ENCODE assay signal across 18 cellular contexts in genomic region chr17:7556627-7557026, GRCh38. TPM values are rescaled to one million over a fixed set of nuclear protein-coding genes. Genes with fewer than 3 reads are reported as not detected.
DNase-seq lines count a peak whose midpoint lies in the region; ATAC-seq and TF ChIP-seq lines count a peak whose summit lies in the region.
"Had no signal": no experiment of that assay in that cellular context is flagged by ENCODE, and none has a peak within 500 bp of the region (broad histone marks: within the 10 kb centered on the region; RNA-seq: fewer than 3 reads in every experiment).

No MANE protein-coding gene starts in this region.

- H3K27ac Mint-ChIP-seq in natural killer cell treated with Interleukin-12 subunit alpha and Interleukin-12 subunit beta and Interleukin-15 and Interleukin-18, amount 100 ng/mL, for 72 hours, result peak overlapping the region; percentile 40 to 64
- no peak overlapping the region for H3K27ac Mint-ChIP-seq in natural killer cell
- H3K27ac Mint-ChIP-seq: activated naive CD4-positive, alpha-beta T cell treated with anti-CD3 and anti-CD28 coated beads for 36 hours had no signal

- peaks cover 57 to 58% of the 10 kb centered on the region in 2 donors for H3K4me1 Mint-ChIP-seq in natural killer cell treated with Interleukin-12 subunit alpha and Interleukin-12 subunit beta and Interleukin-15 and Interleukin-18, amount 100 ng/mL, for 72 hours (ENCODE audit: low read depth in 2 of 2)
- peaks cover 44 to 62% of the 10 kb centered on the region in 2 donors for H3K4me1 Mint-ChIP-seq in natural killer cell

- H3K9ac ChIP-seq in duodenal mucosa (ENCODE audit: low read depth in 1 of 2, low read length in 2 of 2), result peak overlapping the region; percentile 71 to 83
- no peak overlapping the region for H3K9ac ChIP-seq in neuronal stem cell (ENCODE audit: low read depth, low read length, poor library complexity)

- H3K9me3 ChIP-seq in duodenal mucosa (ENCODE audit: control insufficient read depth in 1 of 2, low read length in 2 of 2) (no peaks in the 10 kb centered on the region), neuronal stem cell (replicated peaks in 1 of 2; ENCODE audit: control insufficient read depth in 2 of 2, insufficient read depth in 1 of 2, low read depth in 1 of 2, low read length in 2 of 2) (no peaks in the 10 kb centered on the region), uterus (no peaks in the 10 kb centered on the region)

- H2BK12ac ChIP-seq in neuronal stem cell (ENCODE audit: low read length), result no peak overlapping the region

- H3K36me3 ChIP-seq in duodenal mucosa (ENCODE audit: control insufficient read depth in 1 of 2, insufficient read depth in 2 of 2, low read length in 2 of 2) (no peaks in the 10 kb centered on the region), neuronal stem cell (replicated peaks in 1 of 2; ENCODE audit: control insufficient read depth in 2 of 2, insufficient read depth in 2 of 2, low read length in 2 of 2) (no peaks in the 10 kb centered on the region), uterus (no peaks in the 10 kb centered on the region)

- H3K9me3 Mint-ChIP-seq in natural killer cell treated with Interleukin-12 subunit alpha and Interleukin-12 subunit beta and Interleukin-15 and Interleukin-18, amount 100 ng/mL, for 72 hours, result no peaks in the 10 kb centered on the region
- no peaks in the 10 kb centered on the region for H3K9me3 Mint-ChIP-seq in natural killer cell
- H3K9me3 Mint-ChIP-seq: activated naive CD4-positive, alpha-beta T cell treated with anti-CD3 and anti-CD28 coated beads for 36 hours; central memory CD8-positive, alpha-beta T cell had no signal

- peak overlapping the region; percentile 92 for H2BK15ac ChIP-seq in neuronal stem cell (ENCODE audit: low read length)

- peak overlapping the region; percentile 45 for H2BK5ac ChIP-seq in neuronal stem cell (ENCODE audit: low read length)

- peaks cover 6% of the 10 kb centered on the region for H3K36me3 Mint-ChIP-seq in natural killer cell treated with Interleukin-12 subunit alpha and Interleukin-12 subunit beta and Interleukin-15 and Interleukin-18, amount 100 ng/mL, for 72 hours
- no peaks in the 10 kb centered on the region for H3K36me3 Mint-ChIP-seq in natural killer cell

- TF ChIP-seq POLR2A in uterus (IDR thresholded peaks at IDR 0.05), result no peak

- intact Hi-C loops in natural killer cell (cut with micrococcal nuclease) (no loop called here), uterus (cut with DNase I; ENCODE audit: low total_unique reads) (no loop called here)

- no peak overlapping the region for H3K4ac ChIP-seq in neuronal stem cell (ENCODE audit: low read length)

- ATAC-seq in natural killer cell treated with Interleukin-12 subunit alpha and Interleukin-12 subunit beta and Interleukin-15 and Interleukin-18, amount 100 ng/mL, for 72 hours, result no peak
- no peak for ATAC-seq in natural killer cell
- ATAC-seq: SK-N-SH treated with all-trans-retinoic acid at 6 μM for 48 hours had no signal

- no peak overlapping the region for H3K4me3 Mint-ChIP-seq in natural killer cell treated with Interleukin-12 subunit alpha and Interleukin-12 subunit beta and Interleukin-15 and Interleukin-18, amount 100 ng/mL, for 72 hours
- no peak overlapping the region for H3K4me3 Mint-ChIP-seq in natural killer cell
- H3K4me3 Mint-ChIP-seq: activated naive CD4-positive, alpha-beta T cell treated with anti-CD3 and anti-CD28 coated beads for 36 hours; central memory CD8-positive, alpha-beta T cell had no signal

- no peak overlapping the region for H2AFZ ChIP-seq in neuronal stem cell (ENCODE audit: low read length)

- no peaks in the 10 kb centered on the region for H3K27me3 Mint-ChIP-seq in natural killer cell treated with Interleukin-12 subunit alpha and Interleukin-12 subunit beta and Interleukin-15 and Interleukin-18, amount 100 ng/mL, for 72 hours
- H3K27me3 Mint-ChIP-seq in natural killer cell (ENCODE audit: low read depth in 2 of 2), result no peaks in the 10 kb centered on the region
- H3K27me3 Mint-ChIP-seq: central memory CD8-positive, alpha-beta T cell had no signal

- H3K27me3 ChIP-seq in duodenal mucosa (ENCODE audit: control insufficient read depth in 1 of 2, insufficient read depth in 2 of 2, low read length in 2 of 2), result no peaks in the 10 kb centered on the region
- H3K27me3 ChIP-seq in neuronal stem cell (ENCODE audit: control insufficient read depth in 3 of 3, insufficient read depth in 3 of 3, low read depth in 1 of 3, low read length in 3 of 3), result peaks cover 0 to 3% (median 0%) of the 10 kb centered on the region in 3 experiments
- H3K27me3 ChIP-seq in uterus, result no peaks in the 10 kb centered on the region

- H3K79me1 ChIP-seq in neuronal stem cell (ENCODE audit: low read depth, low read length), result peaks cover 2% of the 10 kb centered on the region

- no peak overlapping the region for H4K91ac ChIP-seq in neuronal stem cell (ENCODE audit: low read depth, low read length, poor library complexity)

- H3K4me2 ChIP-seq in neuronal stem cell (ENCODE audit: insufficient read depth, low read length, poor library complexity, severe bottlenecking), result no peak overlapping the region

- H3K4me3 ChIP-seq in duodenal mucosa (ENCODE audit: low read depth in 1 of 2, low read length in 2 of 2) (peak overlapping the region; percentile 69 to 71), neuronal stem cell (ENCODE audit: low read length in 2 of 2) (no peak overlapping the region), uterus (no peak overlapping the region)

- DNase-seq in natural killer cell treated with Interleukin-12 subunit alpha and Interleukin-12 subunit beta and Interleukin-15 and Interleukin-18, amount 100 ng/mL, for 72 hours (ENCODE audit: low spot score), result no peak
- DNase-seq in natural killer cell, result no peak
- DNase-seq in neuronal stem cell (ENCODE audit: low spot score), result no peak
- no peak for DNase-seq in uterus
- DNase-seq in central memory CD4-positive, alpha-beta T cell, result no peak
- no peak for DNase-seq in amygdala (lab: John Stamatoyannopoulos, UW)
- DNase-seq in GM03348 (ENCODE audit: low spot score), result no peak
- DNase-seq: activated naive CD4-positive, alpha-beta T cell treated with anti-CD3 and anti-CD28 coated beads for 36 hours; midbrain; NCI-H1930; NCI-H510A treated with DMSO at 0.1 percent for 48 hours; OCI-M1; retina; stimulated activated CD4-positive, alpha-beta T cell treated with anti-CD3 and anti-CD28 coated beads, Interleukin-2, amount 100 ng/mL, for 24 hours; stimulated activated CD8-positive, alpha-beta memory T cell treated with anti-CD3 and anti-CD28 coated beads, Interleukin-4, amount 100 ng/mL, for 48 hours had no signal

- no peak overlapping the region for H3K23ac ChIP-seq in neuronal stem cell (ENCODE audit: low read depth, low read length, poor library complexity)

- peak overlapping the region; percentile 55 for H4K8ac ChIP-seq in neuronal stem cell (ENCODE audit: low read depth, low read length)

- peaks cover 42 to 52% of the 10 kb centered on the region in 2 donors for H3K4me1 ChIP-seq in duodenal mucosa (ENCODE audit: control insufficient read depth in 1 of 2, insufficient read depth in 2 of 2, low read length in 2 of 2)
- H3K4me1 ChIP-seq in neuronal stem cell (ENCODE audit: control insufficient read depth in 2 of 2, insufficient read depth in 1 of 2, low read depth in 1 of 2, low read length in 2 of 2), result peaks cover 17 to 19% of the 10 kb centered on the region in 2 donors
- H3K4me1 ChIP-seq in uterus, result peaks cover 24 to 34% of the 10 kb centered on the region in 2 donors

- H3K27ac ChIP-seq in duodenal mucosa (ENCODE audit: low read depth, low read length) (peak overlapping the region; percentile 87), neuronal stem cell (replicated peaks; ENCODE audit: low read length) (no peak overlapping the region), uterus (peak overlapping the region; percentile 92 to 98)

- H3K14ac ChIP-seq in neuronal stem cell (ENCODE audit: low read length), result peak overlapping the region; percentile 43

- H3K18ac ChIP-seq in neuronal stem cell (ENCODE audit: low read length), result no peak overlapping the region

- TF ChIP-seq CTCF in natural killer cell (IDR thresholded peaks at IDR 0.05) (no peak), uterus (IDR thresholded peaks at IDR 0.05) (no peak)

- no CpG with 5 or more reads among the region's 12 CpGs for WGBS in neuronal stem cell (ENCODE audit: extremely low coverage in 2 of 2, insufficient read length in 2 of 2, insufficient replicate concordance in 1 of 2), 2 donors

- H2AK5ac ChIP-seq in neuronal stem cell (ENCODE audit: low read depth, low read length), result peak overlapping the region; percentile 94

- H2BK120ac ChIP-seq in neuronal stem cell (ENCODE audit: low read depth, low read length), result peak overlapping the region; percentile 51

RNA-seq across cellular contexts. Expression of gene TNFSF13, which starts 1.9 kb away (rescaled TPM):
- total RNA-seq in natural killer cell treated with Interleukin-12 subunit alpha and Interleukin-12 subunit beta and Interleukin-15 and Interleukin-18, amount 100 ng/mL, for 72 hours, result 1 to 10 TPM; 3.1 to 6.8 TPM
- total RNA-seq in natural killer cell, result 10 to 100 TPM in 1 of 3 donors, 1 to 10 TPM in 2; 2.7 to 11.1 (median 2.7) TPM
- 0.63 TPM for polyA plus RNA-seq in neuronal stem cell (2013, experiment 1 of 2)
- polyA plus RNA-seq in neuronal stem cell (2013, experiment 2 of 2), result 0.62 TPM
- 10 to 100 TPM in 3 of 4 donors, 1 to 10 TPM in 1; 6.8 to 56.9 (median 25.8) TPM for total RNA-seq in uterus

RNA-seq across cellular contexts. Expression of gene SENP3, which starts 5.1 kb away (rescaled TPM):
- total RNA-seq in natural killer cell treated with Interleukin-12 subunit alpha and Interleukin-12 subunit beta and Interleukin-15 and Interleukin-18, amount 100 ng/mL, for 72 hours, result 10 to 100 TPM; 56.2 to 90.1 TPM
- total RNA-seq in natural killer cell, result 10 to 100 TPM; 36.9 to 42.3 (median 39.1) TPM
- polyA plus RNA-seq in neuronal stem cell (2013, experiment 1 of 2), result 34.1 TPM
- 35.5 TPM for polyA plus RNA-seq in neuronal stem cell (2013, experiment 2 of 2)
- 100 to 1,000 TPM in 1 of 4 donors, 10 to 100 TPM in 3; 45.9 to 106 (median 59.5) TPM for total RNA-seq in uterus

RNA-seq across cellular contexts. Expression of gene TNFSF12, which starts 7.8 kb away (rescaled TPM):
- total RNA-seq in natural killer cell treated with Interleukin-12 subunit alpha and Interleukin-12 subunit beta and Interleukin-15 and Interleukin-18, amount 100 ng/mL, for 72 hours, result 10 to 100 TPM; 54.9 to 69.3 TPM
- total RNA-seq in natural killer cell (10 to 100 TPM; 49.1 to 62.6 (median 60.3) TPM), uterus (10 to 100 TPM; 15.3 to 63.1 (median 33.7) TPM)
- polyA plus RNA-seq in neuronal stem cell (2013, experiment 1 of 2), result 4.8 TPM
- polyA plus RNA-seq in neuronal stem cell (2013, experiment 2 of 2), result 4.9 TPM

RNA-seq across cellular contexts. Expression of gene CD68, which starts 22.8 kb away (rescaled TPM):
- total RNA-seq in natural killer cell treated with Interleukin-12 subunit alpha and Interleukin-12 subunit beta and Interleukin-15 and Interleukin-18, amount 100 ng/mL, for 72 hours, result 10 to 100 TPM; 20.8 to 51.1 TPM
- total RNA-seq in natural killer cell (10 to 100 TPM in 2 of 3 donors, 1 to 10 TPM in 1; 1.4 to 24.7 (median 13.0) TPM), uterus (10 to 100 TPM in 1 of 4 donors, 1 to 10 TPM in 3; 4.4 to 15.9 (median 7.5) TPM)
- polyA plus RNA-seq in neuronal stem cell (2013, experiment 1 of 2), result 0.13 TPM
- polyA plus RNA-seq in neuronal stem cell (2013, experiment 2 of 2), result 0.15 TPM

RNA-seq across cellular contexts. Expression of gene MPDU1, which starts 27.0 kb away (rescaled TPM):
- 10 to 100 TPM; 82.7 to 95.5 TPM for total RNA-seq in natural killer cell treated with Interleukin-12 subunit alpha and Interleukin-12 subunit beta and Interleukin-15 and Interleukin-18, amount 100 ng/mL, for 72 hours
- total RNA-seq in natural killer cell (10 to 100 TPM; 26.3 to 29.2 (median 27.1) TPM), uterus (10 to 100 TPM in 3 of 4 donors, 1 to 10 TPM in 1; 2.6 to 63.6 (median 35.0) TPM)
- polyA plus RNA-seq in neuronal stem cell (2013, experiment 1 of 2), result 99.7 TPM
- polyA plus RNA-seq in neuronal stem cell (2013, experiment 2 of 2), result 99.4 TPM

Comparison
In these comparisons a context has a peak if more than half of its experiments do, and no peak if none do; other contexts are left out.
1. H3K27ac Mint-ChIP-seq: peak in natural killer cell treated with Interleukin-12 subunit alpha and Interleukin-12 subunit beta and Interleukin-15 and Interleukin-18, amount 100 ng/mL, for 72 hours (2 of 2); none in natural killer cell (0 of 2).
2. H3K4me3 ChIP-seq: peak in duodenal mucosa (2 of 2); none in neuronal stem cell (0 of 2) and uterus (0 of 2).